Comparison of ENCODE assay signal across 8 cellular contexts in genomic region chr9:68546596-68547390, GRCh38. TPM values are rescaled to one million over a fixed set of nuclear protein-coding genes. Genes with fewer than 3 reads are reported as not detected.
A peak's percentile ranks its signal among the peaks of the same experiment; 100 is the strongest.
DNase-seq lines count a peak whose midpoint lies in the region; ATAC-seq and TF ChIP-seq lines count a peak whose summit lies in the region.

No MANE protein-coding gene starts in this region.

- WGBS in lung, 2 donors: 28 to 53% methylated on average over 6 of the region's 6 CpGs

- H3K4me1 ChIP-seq in OCI-LY7 (ENCODE audit: insufficient read depth, low read length, poor library complexity, severe bottlenecking): peaks cover 28% of the 10 kb centered on the region
- peaks cover 0 to under 1% of the 10 kb centered on the region in 2 donors for H3K4me1 ChIP-seq in lung (ENCODE audit: control insufficient read depth in 2 of 2, insufficient read depth in 2 of 2, low read length in 2 of 2)
- H3K4me1 ChIP-seq in A673 (ENCODE audit: insufficient read depth, low read length, poor library complexity, severe bottlenecking): no peaks in the 10 kb centered on the region

- no peaks in the 10 kb centered on the region for H3K36me3 ChIP-seq in OCI-LY7 (ENCODE audit: insufficient read depth, low read length)
- no peaks in the 10 kb centered on the region for H3K36me3 ChIP-seq in lung (ENCODE audit: control insufficient read depth in 2 of 2, insufficient read depth in 2 of 2, low read length in 2 of 2)
- no peaks in the 10 kb centered on the region for H3K36me3 ChIP-seq in A673 (ENCODE audit: insufficient read depth, low read length, poor library complexity, severe bottlenecking)

- no peaks in the 10 kb centered on the region for H3K27me3 ChIP-seq in lung (ENCODE audit: control insufficient read depth, insufficient read depth)
- peaks cover 16% of the 10 kb centered on the region for H3K27me3 ChIP-seq in A673 (replicated peaks; ENCODE audit: insufficient read depth, low read depth, low read length, poor library complexity)

- H3K9me2 ChIP-seq in OCI-LY7 (ENCODE audit: insufficient read depth, low read length): no peaks in the 10 kb centered on the region

- BruUV-seq in OCI-LY7 (replicated peaks; lab: Mats Ljungman, UMichigan) (TSS peak; percentile 76), A673 (replicated peaks; lab: Mats Ljungman, UMichigan) (no TSS peak)

- no peaks in the 10 kb centered on the region for H3K9me3 ChIP-seq in OCI-LY7 (ENCODE audit: low read length)
- no peaks in the 10 kb centered on the region for H3K9me3 ChIP-seq in lung (ENCODE audit: control insufficient read depth in 2 of 2, insufficient read depth in 1 of 2, low read length in 1 of 2)
- no peaks in the 10 kb centered on the region for H3K9me3 ChIP-seq in A673 (ENCODE audit: low read depth, low read length, poor library complexity, severe bottlenecking)

- H3K27ac ChIP-seq in OCI-LY7 (ENCODE audit: low read depth, low read length, poor library complexity, severe bottlenecking): peak overlapping the region; percentile 41
- peak overlapping the region in 1 of 2 donors; percentile 86 for H3K27ac ChIP-seq in lung (ENCODE audit: low read depth in 1 of 2, low read length in 1 of 2)
- no peak overlapping the region for H3K27ac ChIP-seq in A673 (ENCODE audit: low read depth, low read length, poor library complexity, severe bottlenecking)

- no peak for TF ChIP-seq CTCF in OCI-LY7 (conservative IDR thresholded peaks at IDR 0.05; ENCODE audit: low read length)
- no peak for TF ChIP-seq CTCF in lung (IDR thresholded peaks at IDR 0.05; ENCODE audit: control extremely low read depth, extremely low read depth)
- no peak for TF ChIP-seq CTCF in A673 (conservative IDR thresholded peaks at IDR 0.05; ENCODE audit: low read depth, low read length)

- H2AFZ ChIP-seq in OCI-LY7 (ENCODE audit: low read length): peak overlapping the region; percentile 97

- intact Hi-C loops in OCI-LY7 (cut with micrococcal nuclease; ENCODE audit: unreplicated experiment): loop anchor here (2.0 kb wide), 1 partner anchor 32 kb away; no protein-coding TSS in a partner anchor
- intact Hi-C loops in A673 (cut with micrococcal nuclease; ENCODE audit: unreplicated experiment): no loop called here

- POLR2A ChIA-PET in OCI-LY7 (lab: Charles Lee): interaction anchor here (1.0 kb wide), 2 partner anchors 10 to 94 kb away, joined by 3 to 4 read pairs; no protein-coding TSS in a partner anchor
- POLR2A ChIA-PET in A673 (lab: Charles Lee; ENCODE audit: low non-redundant PET): no interaction called here

- peak overlapping the region; percentile 22 for H3K4me3 ChIP-seq in OCI-LY7 (ENCODE audit: low read depth, low read length, poor library complexity, severe bottlenecking)
- no peak overlapping the region for H3K4me3 ChIP-seq in lung
- no peak overlapping the region for H3K4me3 ChIP-seq in A673 (ENCODE audit: low read depth, low read length, poor library complexity, severe bottlenecking)

- H4K20me1 ChIP-seq in OCI-LY7 (ENCODE audit: insufficient read depth, low read length): no peaks in the 10 kb centered on the region

- peak; percentile 77 for ATAC-seq in GM18867 (IDR thresholded peaks at IDR 0.05; ENCODE audit: unreplicated experiment)
- ATAC-seq in HG02840 (IDR thresholded peaks at IDR 0.05; ENCODE audit: low FRiP score, unreplicated experiment): peak; percentile 82
- ATAC-seq in lung (ENCODE audit: insufficient read depth, low FRiP score): peak; percentile 58

- DNase-seq in OCI-LY7 (ENCODE audit: low spot score): peak; percentile 75
- DNase-seq in lung (ENCODE audit: low spot score): no peak
- DNase-seq in SW 1271 (lab: John Stamatoyannopoulos, UW): no peak
- DNase-seq in cerebellar nuclear complex (lab: John Stamatoyannopoulos, UW): no peak
- DNase-seq in A673 (ENCODE audit: low spot score): no peak
- DNase-seq in NCI-H1694 (lab: John Stamatoyannopoulos, UW): no peak

- H3K79me2 ChIP-seq in OCI-LY7 (ENCODE audit: insufficient read depth, low read depth, low read length): no peaks in the 10 kb centered on the region

- CTCF ChIA-PET in OCI-LY7 (lab: Charles Lee; ENCODE audit: unreplicated experiment): no interaction called here
- CTCF ChIA-PET in A673 (lab: Charles Lee): no interaction called here

- H3K4me2 ChIP-seq in OCI-LY7 (ENCODE audit: low read length): peak overlapping the region; percentile 64

RNA-seq across cellular contexts. Expression of gene TMEM252, which starts 6.1 kb away (rescaled TPM):
- not detected in 2 replicates for total RNA-seq in OCI-LY7 (2014; rRNA removed; shearing (Covaris generic))
- total RNA-seq in OCI-LY7 (2022): not detected in 2 replicates
- total RNA-seq in lung: not detected
- not detected for polyA plus RNA-seq in lung
- total RNA-seq in A673 (2021): not detected in 2 replicates
